Comparison of ENCODE assay signal across 21 cellular contexts in the genomic region with DNA sequence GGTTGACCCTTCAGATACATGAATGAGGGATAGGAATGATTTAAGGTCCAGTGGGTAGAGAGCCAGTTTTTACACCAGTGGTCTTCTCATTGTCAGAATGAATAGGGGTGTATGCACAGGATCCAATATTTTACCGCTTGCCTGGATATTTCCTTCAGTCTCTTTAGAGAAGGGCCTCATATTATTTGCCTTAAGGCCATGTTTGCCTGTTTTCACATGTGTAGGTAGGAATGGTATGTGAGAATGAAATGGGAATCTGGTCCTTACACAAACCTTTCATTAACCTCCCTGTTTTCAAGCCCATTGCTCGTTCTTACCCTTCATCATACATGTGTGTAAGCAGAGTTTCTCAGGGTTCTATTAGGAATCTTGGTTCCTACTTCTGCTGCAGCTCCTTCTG.
"Had no signal": no experiment of that assay in that cellular context is flagged by ENCODE, and none has a peak within 500 bp of the region (broad histone marks: within the 10 kb centered on the region; RNA-seq: fewer than 3 reads in every experiment).

No MANE protein-coding gene starts in this region.

- H3K27me3 ChIP-seq: MG63, SJCRH30 had no signal

- H3K4me3 Mint-ChIP-seq: IgD-negative memory B cell had no signal

- H3K36me3 Mint-ChIP-seq: IgD-negative memory B cell had no signal

- H3K27ac ChIP-seq: HL-60, RWPE1, SJCRH30 had no signal

- H3K4me3 ChIP-seq: MG63, SJCRH30 had no signal

- DNase-seq: KBM-7; MG63; NCI-H1092; NCI-H1105 treated with DMSO at 0.1 percent for 48 hours; NCI-H1417 treated with DMSO at 0.1 percent for 48 hours; NCI-H146; NCI-H1694 treated with DMSO at 0.1 percent for 48 hours; NCI-H1930; NCI-H2081; NCI-H2107; NCI-H2227 treated with DMSO at 0.1 percent for 48 hours; NCI-H524; NCI-H526 treated with DMSO at 0.1 percent for 48 hours; NCI-H748 treated with DMSO at 0.1 percent for 48 hours; NK-92 treated with Interleukin-12 subunit alpha and Interleukin-12 subunit beta, amount 100 ng/mL, for 24 hours; SHP77; SJCRH30 had no signal

- H3K27ac Mint-ChIP-seq: IgD-negative memory B cell had no signal

- FAIRE-seq: HTR-8/SVneo had no signal

- H3K36me3 ChIP-seq: MG63, SJCRH30 had no signal

- H3K4me1 Mint-ChIP-seq: IgD-negative memory B cell had no signal

- H3K9me3 ChIP-seq: MG63, SJCRH30 had no signal
